Comparison of ENCODE assay signal across 1 cellular context in genomic region chr2:46877619-46878113, GRCh38.
A peak's percentile ranks its signal among the peaks of the same experiment; 100 is the strongest.
TF ChIP-seq lines count a peak whose summit lies in the region.

No MANE protein-coding gene starts in this region.

TF ChIP-seq in K562, 482 proteins besides CTCF, POLR2A, EP300 and RAD21 (continued from another document):
- TF ChIP-seq NKRF (IDR thresholded peaks at IDR 0.05; ENCODE audit: borderline replicate concordance) (peak; percentile 52; the same call in 1 of the 2 replicates), HDAC1 (IDR thresholded peaks at IDR 0.05) (0 out of 4 replicates have a peak, but pooled peaks of 1 of the 2 experiments have one; percentile 13), ZBTB26 (CRISPR knock-in tag; IDR thresholded peaks at IDR 0.05) (peak; percentile 75; the same call in 1 of the 2 replicates), TOE1 (IDR thresholded peaks at IDR 0.05; ENCODE audit: borderline replicate concordance) (no peak; the same call in 1 of the 2 replicates), TOE1 (CRISPR knock-in tag; IDR thresholded peaks at IDR 0.05; ENCODE audit: borderline replicate concordance, low read depth) (0 out of 2 replicates have a peak, but pooled peaks have one; percentile 69), ILF3 (IDR thresholded peaks at IDR 0.05; ENCODE audit: borderline replicate concordance) (no peak), RBBP5 (IDR thresholded peaks at IDR 0.05; ENCODE audit: borderline replicate concordance, insufficient read depth, low read length, poor library complexity, severe bottlenecking) (no peak), TAF1 (IDR thresholded peaks at IDR 0.05; ENCODE audit: control insufficient read depth, extremely low read depth, insufficient read depth, low read length, severe bottlenecking) (no peak), EGR1 (conservative IDR thresholded peaks at IDR 0.05) (peak; percentile 100), ZBTB17 (CRISPR knock-in tag; IDR thresholded peaks at IDR 0.05) (no peak), TRIM24 (IDR thresholded peaks at IDR 0.05) (peak in 1 of 2 experiments; percentile 74; a peak in 2 of 4 replicates), HBP1 (CRISPR knock-in tag; IDR thresholded peaks at IDR 0.05) (peak; percentile 39; the same call in 1 of the 2 replicates), MAX (CRISPR knock-in tag; IDR thresholded peaks at IDR 0.05) (peak; percentile 15; the same call in 1 of the 2 replicates), OTX1 (CRISPR knock-in tag; IDR thresholded peaks at IDR 0.05) (no peak), TEAD4 (IDR thresholded peaks at IDR 0.05; ENCODE audit: low read length) (peak; percentile 61), TEAD4 (CRISPR knock-in tag; IDR thresholded peaks at IDR 0.05; ENCODE audit: borderline replicate concordance) (no peak), TCF7L2 (IDR thresholded peaks at IDR 0.05; ENCODE audit: low read depth, low read length) (no peak), PHF20 (IDR thresholded peaks at IDR 0.05; ENCODE audit: partially characterized antibody) (peak; percentile 59), THRB (CRISPR knock-in tag; conservative IDR thresholded peaks at IDR 0.05) (0 out of 2 replicates have a peak, but pooled peaks have one; percentile 7), ASH1L (IDR thresholded peaks at IDR 0.05; ENCODE audit: borderline replicate concordance, low read depth, partially characterized antibody) (peak; percentile 15), ZBTB2 (IDR thresholded peaks at IDR 0.05) (no peak)
